In genomic region chr5:14109041-14109747, GRCh38 we compare ENCODE assay signal across 8 cellular contexts. TPM values are rescaled to one million over a fixed set of nuclear protein-coding genes. Genes with fewer than 3 reads are reported as not detected.
DNase-seq lines count a peak whose midpoint lies in the region; ATAC-seq and TF ChIP-seq lines count a peak whose summit lies in the region.

No MANE protein-coding gene starts in this region.

- no peak overlapping the region for H3K27ac ChIP-seq in adrenal gland

- no peaks in the 10 kb centered on the region for H3K9me3 ChIP-seq in adrenal gland (replicated peaks in 1 of 3)

- ATAC-seq in GM21390 (IDR thresholded peaks at IDR 0.05; ENCODE audit: unreplicated experiment), result peak; percentile 80
- peak; percentile 87 for ATAC-seq in HG03558 (IDR thresholded peaks at IDR 0.05; ENCODE audit: extremely low read depth, unreplicated experiment)
- ATAC-seq in effector memory CD8-positive, alpha-beta T cell (replicated peaks), result peak; percentile 66
- ATAC-seq in stimulated activated naive B cell treated with anti-CD40 and anti-IgM and Interleukin-4, amounts not matched to agents 10 μg/mL and 1 μg/mL and 100 μg/mL, for 72 hours (replicated peaks), result peak; percentile 72 to 78

- DNase-seq in GM10266 (ENCODE audit: extremely low spot score), result peak; percentile 71
- peak in 1 of 3 experiments; percentile 9 for DNase-seq in effector memory CD8-positive, alpha-beta T cell
- peak; percentile 11 for DNase-seq in stimulated activated naive B cell treated with anti-CD40 and anti-IgM and Interleukin-4, amounts not matched to agents 10 μg/mL and 1 μg/mL and 100 μg/mL, for 72 hours
- no peak for DNase-seq in activated effector memory CD4-positive, alpha-beta T cell treated with anti-CD3 and anti-CD28 coated beads, Interleukin-2, amount 50 U/mL, for 16 hours
- DNase-seq in adrenal gland, result no peak
- DNase-seq in NCI-H2029 (lab: John Stamatoyannopoulos, UW), result no peak

- peaks cover 12 to 26% of the 10 kb centered on the region in 2 donors for H3K27me3 Mint-ChIP-seq in effector memory CD8-positive, alpha-beta T cell
- H3K27me3 Mint-ChIP-seq in stimulated activated naive B cell treated with anti-CD40 and anti-IgM and Interleukin-4, amounts not matched to agents 10 μg/mL and 1 μg/mL and 100 μg/mL, for 72 hours, result peaks cover 3 to 12% of the 10 kb centered on the region in 2 donors

- peaks cover 10 to 22% of the 10 kb centered on the region in 2 donors for H3K4me1 Mint-ChIP-seq in effector memory CD8-positive, alpha-beta T cell (ENCODE audit: low read depth in 2 of 2)
- peaks cover 23 to 30% of the 10 kb centered on the region in 2 donors for H3K4me1 Mint-ChIP-seq in stimulated activated naive B cell treated with anti-CD40 and anti-IgM and Interleukin-4, amounts not matched to agents 10 μg/mL and 1 μg/mL and 100 μg/mL, for 72 hours

- intact Hi-C loops in adrenal gland (cut with DNase I), result loop anchor here in 1 of 2 donors (5.0 to 10.0 kb wide), 2 partner anchors 114 to 158 kb away; no protein-coding TSS in a partner anchor

- no peaks in the 10 kb centered on the region for H3K36me3 ChIP-seq in adrenal gland (replicated peaks in 1 of 2)

- no peak overlapping the region for H3K4me3 ChIP-seq in adrenal gland

- H3K36me3 Mint-ChIP-seq in effector memory CD8-positive, alpha-beta T cell (ENCODE audit: insufficient read depth), result no peaks in the 10 kb centered on the region
- H3K36me3 Mint-ChIP-seq in stimulated activated naive B cell treated with anti-CD40 and anti-IgM and Interleukin-4, amounts not matched to agents 10 μg/mL and 1 μg/mL and 100 μg/mL, for 72 hours, result no peaks in the 10 kb centered on the region

- no peak overlapping the region for H3K27ac Mint-ChIP-seq in effector memory CD8-positive, alpha-beta T cell
- H3K27ac Mint-ChIP-seq in stimulated activated naive B cell treated with anti-CD40 and anti-IgM and Interleukin-4, amounts not matched to agents 10 μg/mL and 1 μg/mL and 100 μg/mL, for 72 hours, result peak overlapping the region; percentile 43

- no peak for TF ChIP-seq CTCF in GM10266 (IDR thresholded peaks at IDR 0.05; ENCODE audit: control insufficient read depth, insufficient read depth, low read depth, missing control alignments)
- no peak for TF ChIP-seq CTCF in adrenal gland (IDR thresholded peaks at IDR 0.05)

- TF ChIP-seq POLR2A in adrenal gland (IDR thresholded peaks at IDR 0.05), result no peak

- H3K4me1 ChIP-seq in adrenal gland (replicated peaks in 1 of 2), result peaks cover 0 to 8% of the 10 kb centered on the region in 2 donors

- peaks cover 0 to 3% of the 10 kb centered on the region in 2 donors for H3K9me3 Mint-ChIP-seq in effector memory CD8-positive, alpha-beta T cell
- H3K9me3 Mint-ChIP-seq in stimulated activated naive B cell treated with anti-CD40 and anti-IgM and Interleukin-4, amounts not matched to agents 10 μg/mL and 1 μg/mL and 100 μg/mL, for 72 hours, result no peaks in the 10 kb centered on the region

- H3K27me3 ChIP-seq in adrenal gland, result no peaks in the 10 kb centered on the region

- 82 to 87% (median 84%) methylated on average over 8 of the region's 8 CpGs for WGBS in adrenal gland, 4 donors

- peak overlapping the region in 1 of 2 donors; percentile 54 for H3K4me3 Mint-ChIP-seq in effector memory CD8-positive, alpha-beta T cell
- H3K4me3 Mint-ChIP-seq in stimulated activated naive B cell treated with anti-CD40 and anti-IgM and Interleukin-4, amounts not matched to agents 10 μg/mL and 1 μg/mL and 100 μg/mL, for 72 hours, result peak overlapping the region in 1 of 2 donors; percentile 68

RNA-seq across cellular contexts. Expression of gene TRIO, which starts 33.9 kb away (rescaled TPM):
- 100 to 1,000 TPM in 1 of 8 donors, 10 to 100 TPM in 7; 41.1 to 108 (median 72.4) TPM for total RNA-seq in adrenal gland
- polyA plus RNA-seq in adrenal gland, result 100 to 1,000 TPM in 1 of 3 donors, 10 to 100 TPM in 2; 27.3 to 109 (median 58.9) TPM

Comparison
In these comparisons a context has a peak if more than half of its experiments do, and no peak if none do; other contexts are left out.
1. DNase-seq: peak in GM10266 (single experiment) and stimulated activated naive B cell treated with anti-CD40 and anti-IgM and Interleukin-4, amounts not matched to agents 10 μg/mL and 1 μg/mL and 100 μg/mL, for 72 hours (single experiment); none in activated effector memory CD4-positive, alpha-beta T cell treated with anti-CD3 and anti-CD28 coated beads, Interleukin-2, amount 50 U/mL, for 16 hours (single experiment), adrenal gland (0 of 7) and NCI-H2029 (single experiment).
2. Peak in every context shown above with its lines, with median percentiles within 50 percentile points of each other: ATAC-seq.